Comparison of ENCODE assay signal across 17 cellular contexts in the genomic region with DNA sequence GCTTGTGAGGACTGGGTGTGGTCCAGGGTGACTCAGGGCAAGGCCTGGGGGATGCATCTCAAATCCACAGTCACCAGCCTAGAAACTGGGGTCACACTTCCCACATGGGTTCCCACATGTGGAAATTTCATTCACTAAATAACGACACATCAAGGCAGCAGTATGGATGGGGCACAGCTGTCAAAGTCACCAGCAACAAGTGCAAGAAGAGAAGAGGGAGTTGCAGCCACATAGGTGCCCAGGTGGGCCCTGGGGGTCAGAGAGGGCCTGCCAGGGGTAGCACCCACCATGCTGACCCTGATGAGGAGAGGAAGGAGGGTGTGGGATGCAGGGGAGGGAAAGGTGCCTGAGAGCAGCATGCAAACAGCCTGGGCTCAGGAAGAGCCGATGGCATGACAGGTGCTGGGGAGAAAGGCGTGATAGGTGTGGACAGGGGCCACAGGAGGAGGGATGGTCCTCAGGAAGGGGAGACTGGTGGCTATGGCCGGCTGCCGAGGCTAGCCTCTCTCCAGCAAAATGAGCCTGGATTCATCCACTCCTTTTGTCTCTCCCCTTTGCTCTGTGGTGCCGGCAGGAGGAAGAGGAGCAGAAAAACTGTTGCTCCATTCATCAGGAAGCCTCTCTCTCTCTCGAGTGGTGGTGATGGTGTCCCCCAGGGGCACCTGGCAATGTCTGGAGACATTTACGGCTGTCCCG. TPM values are rescaled to one million over a fixed set of nuclear protein-coding genes. Genes with fewer than 3 reads are reported as not detected.
A peak's percentile ranks its signal among the peaks of the same experiment; 100 is the strongest.
DNase-seq lines count a peak whose midpoint lies in the region; ATAC-seq, FAIRE-seq and TF ChIP-seq lines count a peak whose summit lies in the region.
"Had no signal": no experiment of that assay in that cellular context is flagged by ENCODE, and none has a peak within 500 bp of the region (broad histone marks: within the 10 kb centered on the region; RNA-seq: fewer than 3 reads in every experiment).

No MANE protein-coding gene starts in this region.

- H3K36me3 Mint-ChIP-seq in activated naive CD4-positive, alpha-beta T cell treated with anti-CD3 and anti-CD28 coated beads for 36 hours (ENCODE audit: low read depth): no peaks in the 10 kb centered on the region
- H3K36me3 Mint-ChIP-seq in T-cell (no peaks in the 10 kb centered on the region), progenitor cell of endocrine pancreas (ENCODE audit: insufficient read depth) (no peaks in the 10 kb centered on the region)
- peaks cover 2% of the 10 kb centered on the region for H3K36me3 Mint-ChIP-seq in effector memory CD8-positive, alpha-beta T cell (ENCODE audit: insufficient read depth)
- H3K36me3 Mint-ChIP-seq: activated naive CD4-positive, alpha-beta T cell treated with anti-CD3 and anti-CD28 coated beads, Interleukin-2, amount 50 U/mL, for 72 hours had no signal

- ATAC-seq in T-cell (replicated peaks in 1 of 4): no peak
- no peak for ATAC-seq in effector memory CD8-positive, alpha-beta T cell (replicated peaks)
- ATAC-seq in GM18909 (IDR thresholded peaks at IDR 0.05; ENCODE audit: poor library complexity, unreplicated experiment): no peak
- ATAC-seq: activated naive CD4-positive, alpha-beta T cell treated with anti-CD3 and anti-CD28 coated beads, Interleukin-2, amount 50 U/mL, for 72 hours; PC-3 had no signal

- peaks cover 6% of the 10 kb centered on the region for H3K27me3 Mint-ChIP-seq in activated naive CD4-positive, alpha-beta T cell treated with anti-CD3 and anti-CD28 coated beads for 36 hours (ENCODE audit: low read depth)
- no peaks in the 10 kb centered on the region for H3K27me3 Mint-ChIP-seq in T-cell
- peaks cover 3 to 4% of the 10 kb centered on the region in 2 donors for H3K27me3 Mint-ChIP-seq in effector memory CD8-positive, alpha-beta T cell
- peaks cover 67% of the 10 kb centered on the region for H3K27me3 Mint-ChIP-seq in progenitor cell of endocrine pancreas

- CTCF ChIA-PET in activated naive CD4-positive, alpha-beta T cell treated with anti-CD3 and anti-CD28 coated beads for 36 hours (lab: Charles Lee): no interaction called here
- CTCF ChIA-PET in T-cell (lab: Charles Lee): no interaction called here

- peaks cover 2% of the 10 kb centered on the region for H3K4me1 Mint-ChIP-seq in activated naive CD4-positive, alpha-beta T cell treated with anti-CD3 and anti-CD28 coated beads for 36 hours (ENCODE audit: low read depth)
- H3K4me1 Mint-ChIP-seq in T-cell (peaks cover 8 to 21% (median 12%) of the 10 kb centered on the region in 3 donors), progenitor cell of endocrine pancreas (ENCODE audit: low read depth) (peaks cover 2% of the 10 kb centered on the region)
- peaks cover 0 to 13% of the 10 kb centered on the region in 2 donors for H3K4me1 Mint-ChIP-seq in effector memory CD8-positive, alpha-beta T cell (ENCODE audit: low read depth in 2 of 2)

- intact Hi-C loops in activated naive CD4-positive, alpha-beta T cell treated with anti-CD3 and anti-CD28 coated beads for 36 hours (cut with micrococcal nuclease): no loop called here

- no peak for TF ChIP-seq CTCF in progenitor cell of endocrine pancreas (IDR thresholded peaks at IDR 0.05; ENCODE audit: unreplicated experiment)

- no peaks in the 10 kb centered on the region for H3K9me3 Mint-ChIP-seq in activated naive CD4-positive, alpha-beta T cell treated with anti-CD3 and anti-CD28 coated beads for 36 hours
- H3K9me3 Mint-ChIP-seq in T-cell: no peaks in the 10 kb centered on the region
- no peaks in the 10 kb centered on the region for H3K9me3 Mint-ChIP-seq in effector memory CD8-positive, alpha-beta T cell
- no peaks in the 10 kb centered on the region for H3K9me3 Mint-ChIP-seq in progenitor cell of endocrine pancreas (ENCODE audit: low read depth)
- H3K9me3 Mint-ChIP-seq: activated naive CD4-positive, alpha-beta T cell treated with anti-CD3 and anti-CD28 coated beads, Interleukin-2, amount 50 U/mL, for 72 hours had no signal

- peak overlapping the region; percentile 73 for H3K4me3 Mint-ChIP-seq in activated naive CD4-positive, alpha-beta T cell treated with anti-CD3 and anti-CD28 coated beads for 36 hours
- peak overlapping the region; percentile 50 to 78 (median 69) for H3K4me3 Mint-ChIP-seq in T-cell
- peak overlapping the region; percentile 78 to 84 for H3K4me3 Mint-ChIP-seq in effector memory CD8-positive, alpha-beta T cell
- peak overlapping the region; percentile 48 for H3K4me3 Mint-ChIP-seq in progenitor cell of endocrine pancreas (ENCODE audit: low read depth)

- no peak for DNase-seq in activated naive CD4-positive, alpha-beta T cell treated with anti-CD3 and anti-CD28 coated beads for 36 hours
- no peak for DNase-seq in activated naive CD4-positive, alpha-beta T cell treated with Interleukin-2 at 50 U/mL for 16 hours
- no peak for DNase-seq in T-cell
- no peak for DNase-seq in effector memory CD8-positive, alpha-beta T cell
- no peak for DNase-seq in progenitor cell of endocrine pancreas (ENCODE audit: low spot score, unreplicated experiment)
- DNase-seq in NCI-H510A treated with DMSO at 0.1 percent for 48 hours (lab: John Stamatoyannopoulos, UW): no peak
- DNase-seq in frontal cortex (ENCODE audit: low spot score in 2 of 2): no peak
- DNase-seq: EL, HCEC 1CT, heart right ventricle, Karpas-422, NCI-H1105 treated with DMSO at 0.1 percent for 48 hours, NCI-H748 treated with DMSO at 0.1 percent for 48 hours, PC-3 had no signal

- POLR2A ChIA-PET in T-cell (lab: Charles Lee): no interaction called here

- no peak overlapping the region for H3K27ac Mint-ChIP-seq in activated naive CD4-positive, alpha-beta T cell treated with anti-CD3 and anti-CD28 coated beads for 36 hours
- H3K27ac Mint-ChIP-seq in T-cell (peak overlapping the region; percentile 13 to 17), progenitor cell of endocrine pancreas (no peak overlapping the region)
- peak overlapping the region; percentile 33 to 80 for H3K27ac Mint-ChIP-seq in effector memory CD8-positive, alpha-beta T cell
- H3K27ac Mint-ChIP-seq: activated naive CD4-positive, alpha-beta T cell treated with anti-CD3 and anti-CD28 coated beads, Interleukin-2, amount 50 U/mL, for 72 hours had no signal

- FAIRE-seq in frontal cortex (lab: Jason Lieb, UNC): no peak
- FAIRE-seq: keratinocyte had no signal

RNA-seq across cellular contexts. Expression of gene DGCR6L, which starts 22.3 kb away (rescaled TPM):
- total RNA-seq in activated naive CD4-positive, alpha-beta T cell treated with anti-CD3 and anti-CD28 coated beads for 36 hours: 10 to 100 TPM; 21.5 TPM
- 10 to 100 TPM; 34.9 to 50.7 (median 46.7) TPM for total RNA-seq in T-cell
- 37.2 and 41.0 TPM in 2 replicates for total RNA-seq in progenitor cell of endocrine pancreas
- total RNA-seq in frontal cortex: 26.5 TPM

RNA-seq across cellular contexts. Expression of gene RTN4R, which starts 29.4 kb away (rescaled TPM):
- total RNA-seq in activated naive CD4-positive, alpha-beta T cell treated with anti-CD3 and anti-CD28 coated beads for 36 hours: 1 to 10 TPM; 2.1 to 2.5 TPM
- 1 to 10 TPM in 3 of 5 donors, under 1 TPM in 2; 0.33 to 4.1 (median 2.5) TPM for total RNA-seq in T-cell
- total RNA-seq in progenitor cell of endocrine pancreas: 30.8 and 36.0 TPM in 2 replicates
- 10.2 TPM for total RNA-seq in frontal cortex

Comparison
In these comparisons a context has a peak if more than half of its experiments do, and no peak if none do; other contexts are left out.
1. H3K27ac Mint-ChIP-seq: peak in T-cell (2 of 2) and effector memory CD8-positive, alpha-beta T cell (2 of 2); none in activated naive CD4-positive, alpha-beta T cell treated with anti-CD3 and anti-CD28 coated beads for 36 hours (single experiment) and progenitor cell of endocrine pancreas (single experiment).
2. Peak in every context shown above with its lines, with median percentiles within 50 percentile points of each other: H3K4me3 Mint-ChIP-seq.